Comparison of ENCODE assay signal across 32 cellular contexts in genomic region chr7:2128601-2129375, GRCh38.
DNase-seq lines count a peak whose midpoint lies in the region; ATAC-seq and TF ChIP-seq lines count a peak whose summit lies in the region.
"Had no signal": no experiment of that assay in that cellular context is flagged by ENCODE, and none has a peak within 500 bp of the region (broad histone marks: within the 10 kb centered on the region; RNA-seq: fewer than 3 reads in every experiment).

No MANE protein-coding gene starts in this region.

- peaks cover 2% of the 10 kb centered on the region; the same call in 1 of the 2 replicates for H3K4me1 ChIP-seq in SJCRH30
- H3K4me1 ChIP-seq: colonic mucosa, upper lobe of right lung had no signal

- H3K27me3 Mint-ChIP-seq in activated CD8-positive, alpha-beta T cell treated with anti-CD3 and anti-CD28 coated beads, Interleukin-2, amount 10 ng/mL, durations not matched to agents 7 days and 5 days (ENCODE audit: low read depth): no peaks in the 10 kb centered on the region
- H3K27me3 Mint-ChIP-seq in activated CD8-positive, alpha-beta T cell treated with anti-CD3 and anti-CD28 coated beads for 36 hours: no peaks in the 10 kb centered on the region
- H3K27me3 Mint-ChIP-seq: IgD-negative memory B cell; naive thymus-derived CD4-positive, alpha-beta T cell had no signal

- H3K4me1 Mint-ChIP-seq in activated CD8-positive, alpha-beta T cell treated with anti-CD3 and anti-CD28 coated beads, Interleukin-2, amount 10 ng/mL, durations not matched to agents 7 days and 5 days (ENCODE audit: low read depth): no peaks in the 10 kb centered on the region
- H3K4me1 Mint-ChIP-seq in activated CD8-positive, alpha-beta T cell treated with anti-CD3 and anti-CD28 coated beads for 36 hours (ENCODE audit: low read depth): no peaks in the 10 kb centered on the region
- H3K4me1 Mint-ChIP-seq: CD14-positive monocyte had no signal

- no peaks in the 10 kb centered on the region for H3K36me3 ChIP-seq in SJCRH30
- H3K36me3 ChIP-seq: colonic mucosa had no signal

- TF ChIP-seq CTCF in activated CD8-positive, alpha-beta T cell treated with anti-CD3 and anti-CD28 coated beads for 36 hours (IDR thresholded peaks at IDR 0.05): no peak

- H3K27me3 ChIP-seq in SJCRH30: no peaks in the 10 kb centered on the region
- H3K27me3 ChIP-seq: colonic mucosa, upper lobe of right lung had no signal

- H3K36me3 Mint-ChIP-seq in activated CD8-positive, alpha-beta T cell treated with anti-CD3 and anti-CD28 coated beads, Interleukin-2, amount 10 ng/mL, durations not matched to agents 7 days and 5 days (ENCODE audit: low read depth): no peaks in the 10 kb centered on the region
- H3K36me3 Mint-ChIP-seq in activated CD8-positive, alpha-beta T cell treated with anti-CD3 and anti-CD28 coated beads for 36 hours (ENCODE audit: low read depth): no peaks in the 10 kb centered on the region

- no peak for ATAC-seq in activated CD8-positive, alpha-beta T cell treated with anti-CD3 and anti-CD28 coated beads, Interleukin-2, amount 10 ng/mL, durations not matched to agents 7 days and 5 days
- ATAC-seq in activated CD8-positive, alpha-beta T cell treated with anti-CD3 and anti-CD28 coated beads for 36 hours: no peak
- no peak for ATAC-seq in HG03159 (IDR thresholded peaks at IDR 0.05; ENCODE audit: unreplicated experiment)
- ATAC-seq: HCT116; naive thymus-derived CD4-positive, alpha-beta T cell; stimulated activated naive CD8-positive, alpha-beta T cell treated with anti-CD3 and anti-CD28 coated beads, Interleukin-15, Interleukin-2, amounts not matched to agents 100 U/mL and 50 U/mL, for 24 hours; upper lobe of right lung had no signal

- POLR2A ChIA-PET in activated CD8-positive, alpha-beta T cell treated with anti-CD3 and anti-CD28 coated beads, Interleukin-2, amount 10 ng/mL, durations not matched to agents 7 days and 5 days (lab: Charles Lee): no interaction called here
- POLR2A ChIA-PET in activated CD8-positive, alpha-beta T cell treated with anti-CD3 and anti-CD28 coated beads for 36 hours (lab: Charles Lee): no interaction called here

- H3K9me3 Mint-ChIP-seq in activated CD8-positive, alpha-beta T cell treated with anti-CD3 and anti-CD28 coated beads, Interleukin-2, amount 10 ng/mL, durations not matched to agents 7 days and 5 days (ENCODE audit: insufficient read depth): no peaks in the 10 kb centered on the region
- H3K9me3 Mint-ChIP-seq in activated CD8-positive, alpha-beta T cell treated with anti-CD3 and anti-CD28 coated beads for 36 hours: no peaks in the 10 kb centered on the region
- H3K9me3 Mint-ChIP-seq: CD14-positive monocyte; IgD-negative memory B cell; naive thymus-derived CD4-positive, alpha-beta T cell had no signal

- H3K27ac ChIP-seq in SJCRH30: no peak overlapping the region
- H3K27ac ChIP-seq: 22Rv1, colonic mucosa, epithelial cell of prostate, SK-N-MC, upper lobe of right lung had no signal

- CTCF ChIA-PET in activated CD8-positive, alpha-beta T cell treated with anti-CD3 and anti-CD28 coated beads, Interleukin-2, amount 10 ng/mL, durations not matched to agents 7 days and 5 days (lab: Charles Lee): no interaction called here
- CTCF ChIA-PET in activated CD8-positive, alpha-beta T cell treated with anti-CD3 and anti-CD28 coated beads for 36 hours (lab: Charles Lee): no interaction called here

- no peaks in the 10 kb centered on the region for H3K9me3 ChIP-seq in SJCRH30 (replicated peaks)
- H3K9me3 ChIP-seq: colonic mucosa, upper lobe of right lung had no signal

- no peak for DNase-seq in activated CD8-positive, alpha-beta T cell treated with anti-CD3 and anti-CD28 coated beads, Interleukin-2, amount 10 ng/mL, durations not matched to agents 7 days and 5 days
- DNase-seq in activated CD8-positive, alpha-beta T cell treated with anti-CD3 and anti-CD28 coated beads for 36 hours: no peak
- DNase-seq in SJCRH30 (peak; percentile 25 to 34), left kidney (ENCODE audit: low read depth, low spot score) (peak; percentile 67), retina (peak; percentile 58), NCI-H69 (lab: John Stamatoyannopoulos, UW) (no peak)
- no peak for DNase-seq in stimulated activated CD4-positive, alpha-beta T cell treated with anti-CD3 and anti-CD28 coated beads, Interleukin-15, amount 100 ng/mL, for 24 hours
- DNase-seq: activated naive CD4-positive, alpha-beta T cell treated with anti-CD3 and anti-CD28 coated beads, Interleukin-2, amount 50 U/mL, for 16 hours; amniotic stem cell; Calu3; colonic mucosa; effector CD8-positive, alpha-beta T cell; GDM1; islet precursor cell; left ventricle myocardium superior; MV-4-11; naive thymus-derived CD4-positive, alpha-beta T cell; NCI-H1436 treated with DMSO at 0.1 percent for 48 hours; NCI-H2107; NCI-H446; NCI-H82; small intestine; stimulated activated CD4-positive, alpha-beta T cell treated with anti-CD3 and anti-CD28 coated beads, Interleukin-1b, Interleukin-23, amount 100 ng/mL, for 48 hours; stimulated activated naive CD8-positive, alpha-beta T cell treated with anti-CD3 and anti-CD28 coated beads, Interleukin-15, Interleukin-2, amounts not matched to agents 100 U/mL and 50 U/mL, for 24 hours; upper lobe of right lung had no signal

- intact Hi-C loops in activated CD8-positive, alpha-beta T cell treated with anti-CD3 and anti-CD28 coated beads for 36 hours (cut with micrococcal nuclease): no loop called here

- peak overlapping the region; percentile 45 for H3K27ac Mint-ChIP-seq in activated CD8-positive, alpha-beta T cell treated with anti-CD3 and anti-CD28 coated beads, Interleukin-2, amount 10 ng/mL, durations not matched to agents 7 days and 5 days
- no peak overlapping the region for H3K27ac Mint-ChIP-seq in activated CD8-positive, alpha-beta T cell treated with anti-CD3 and anti-CD28 coated beads for 36 hours

- no peak overlapping the region for H3K4me3 Mint-ChIP-seq in activated CD8-positive, alpha-beta T cell treated with anti-CD3 and anti-CD28 coated beads, Interleukin-2, amount 10 ng/mL, durations not matched to agents 7 days and 5 days
- no peak overlapping the region for H3K4me3 Mint-ChIP-seq in activated CD8-positive, alpha-beta T cell treated with anti-CD3 and anti-CD28 coated beads for 36 hours
- H3K4me3 Mint-ChIP-seq: CD14-positive monocyte; IgD-negative memory B cell; naive thymus-derived CD4-positive, alpha-beta T cell had no signal

- H3K4me3 ChIP-seq in SJCRH30: no peak overlapping the region
- H3K4me3 ChIP-seq: colonic mucosa, SK-N-MC, upper lobe of right lung had no signal

Comparison
In these comparisons a context has a peak if more than half of its experiments do, and no peak if none do; other contexts are left out.
1. DNase-seq: peak in SJCRH30 (2 of 2), left kidney (single experiment) and retina (single experiment); none in activated CD8-positive, alpha-beta T cell treated with anti-CD3 and anti-CD28 coated beads, Interleukin-2, amount 10 ng/mL, durations not matched to agents 7 days and 5 days (single experiment), activated CD8-positive, alpha-beta T cell treated with anti-CD3 and anti-CD28 coated beads for 36 hours (single experiment), NCI-H69 (single experiment) and stimulated activated CD4-positive, alpha-beta T cell treated with anti-CD3 and anti-CD28 coated beads, Interleukin-15, amount 100 ng/mL, for 24 hours (single experiment).